ENCODE assay signal across 1 cellular context in the genomic region with DNA sequence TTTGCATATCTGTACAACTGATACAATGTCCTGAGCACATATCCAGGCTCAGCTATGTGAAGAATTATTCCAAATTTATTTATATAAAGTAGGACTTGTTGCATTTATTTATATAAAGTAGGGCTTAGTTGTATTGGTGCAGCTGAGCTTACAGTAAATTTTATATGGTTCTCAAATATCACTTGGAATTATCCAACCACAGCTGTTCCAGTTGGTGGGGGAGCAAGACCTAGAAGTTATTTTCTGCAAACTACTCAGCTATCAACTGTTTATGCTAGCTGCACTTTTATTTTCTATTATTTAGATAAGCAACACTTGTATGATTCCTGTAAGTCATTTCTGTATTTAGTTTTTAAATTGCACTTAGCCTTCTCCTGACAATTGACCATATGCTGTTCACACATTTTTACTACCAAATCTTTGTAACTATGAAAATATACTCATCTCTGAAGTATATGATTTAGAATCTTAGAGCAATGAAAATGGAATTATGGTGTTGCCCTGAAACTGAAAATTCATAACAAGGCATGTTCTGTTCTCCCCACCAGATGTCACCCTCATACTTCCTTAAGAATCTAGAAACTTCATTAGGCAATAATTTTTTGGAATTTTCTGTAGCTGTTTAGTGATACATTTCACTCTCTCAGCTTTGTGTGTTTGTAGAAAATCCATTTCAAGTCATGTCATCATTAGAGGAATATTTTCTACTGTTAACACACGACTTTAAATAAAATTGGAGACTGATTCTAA.
TF ChIP-seq lines count a peak whose summit lies in the region.

No MANE protein-coding gene starts in this region.

TF ChIP-seq in WTC11, 78 proteins besides CTCF, POLR2A, EP300 and RAD21 (continued from another document):
- TF ChIP-seq ERG (CRISPR knock-in tag; IDR thresholded peaks at IDR 0.05) (no peak), PRRX2 (CRISPR knock-in tag; IDR thresholded peaks at IDR 0.05) (no peak), NFATC4 (CRISPR knock-in tag; IDR thresholded peaks at IDR 0.05) (no peak), NR2C2 (CRISPR knock-in tag; IDR thresholded peaks at IDR 0.05) (no peak)
